9 cellular contexts compared by ENCODE assay signal in genomic region chr5:148690945-148691344, GRCh38. TPM values are rescaled to one million over a fixed set of nuclear protein-coding genes. Genes with fewer than 3 reads are reported as not detected.
"Had no signal": no experiment of that assay in that cellular context is flagged by ENCODE, and none has a peak within 500 bp of the region (broad histone marks: within the 10 kb centered on the region; RNA-seq: fewer than 3 reads in every experiment).

No MANE protein-coding gene starts in this region.

- H3K27ac Mint-ChIP-seq: IgD-negative memory B cell had no signal

- H3K4me3 Mint-ChIP-seq: IgD-negative memory B cell had no signal

- FAIRE-seq: HepG2, HTR-8/SVneo had no signal

- H3K4me2 ChIP-seq: KMS-11 had no signal

- H3K4me1 Mint-ChIP-seq: IgD-negative memory B cell had no signal

- H3K9ac ChIP-seq: KMS-11 had no signal

- H3K36me3 Mint-ChIP-seq: IgD-negative memory B cell had no signal

- DNase-seq: IMR-90, KBM-7, KG1 had no signal

- H3K27ac ChIP-seq: HL-60, KMS-11 had no signal

- ATAC-seq: HepG2 had no signal

RNA-seq across cellular contexts. Expression of gene HTR4, which starts 36.6 kb away (rescaled TPM):
- total RNA-seq: HepG2, HT1080, IMR-90 had no signal
- polyA plus RNA-seq: HepG2, IgD-negative memory B cell, IMR-90 had no signal
